ENCODE assay signal across 19 cellular contexts in genomic region chr20:35180266-35180665, GRCh38. TPM values are rescaled to one million over a fixed set of nuclear protein-coding genes. Genes with fewer than 3 reads are reported as not detected.
A peak's percentile ranks its signal among the peaks of the same experiment; 100 is the strongest.
DNase-seq lines count a peak whose midpoint lies in the region; ATAC-seq, FAIRE-seq and TF ChIP-seq lines count a peak whose summit lies in the region.
"Had no signal": no experiment of that assay in that cellular context is flagged by ENCODE, and none has a peak within 500 bp of the region (broad histone marks: within the 10 kb centered on the region; RNA-seq: fewer than 3 reads in every experiment).

No MANE protein-coding gene starts in this region.

- no peak overlapping the region for H3K4me2 ChIP-seq in HepG2 (ENCODE audit: low read depth, low read length)
- no peak overlapping the region for H3K4me2 ChIP-seq in osteoblast (ENCODE audit: insufficient read depth, low read length)
- H3K4me2 ChIP-seq in OCI-LY7 (ENCODE audit: low read length) = no peak overlapping the region
- H3K4me2 ChIP-seq: GM23338 had no signal

- no peak overlapping the region for H3K4me3 ChIP-seq in HepG2 (replicated peaks in 1 of 3; ENCODE audit: insufficient read depth in 1 of 3, low read depth in 2 of 3, low read length in 3 of 3)
- H3K4me3 ChIP-seq in osteoblast (ENCODE audit: insufficient read depth, low read length) = no peak overlapping the region
- H3K4me3 ChIP-seq in OCI-LY7 (ENCODE audit: low read depth, low read length, poor library complexity, severe bottlenecking) = no peak overlapping the region
- H3K4me3 ChIP-seq: GM23338 had no signal

- no peak for TF ChIP-seq EP300 in HepG2 (IDR thresholded peaks at IDR 0.05; ENCODE audit: low read depth in 2 of 2, low read length in 2 of 2)
- TF ChIP-seq EP300 in HepG2 (CRISPR knock-in tag; IDR thresholded peaks at IDR 0.05; ENCODE audit: borderline replicate concordance) = no peak

- TF ChIP-seq CTCF in HepG2 (CRISPR knock-in tag; IDR thresholded peaks at IDR 0.05) (no peak), osteoblast (IDR thresholded peaks at IDR 0.05; ENCODE audit: extremely low read depth, low read depth, low read length) (no peak), OCI-LY7 (conservative IDR thresholded peaks at IDR 0.05; ENCODE audit: low read length) (no peak)

- WGBS in HepG2 (ENCODE audit: low lambda C conversion rate) = 75% methylated on average over 5 of the region's 5 CpGs

- H3K9me3 ChIP-seq in HepG2 (ENCODE audit: low read length) (no peaks in the 10 kb centered on the region), osteoblast (ENCODE audit: low read depth, low read length) (no peaks in the 10 kb centered on the region), OCI-LY7 (ENCODE audit: low read length) (no peaks in the 10 kb centered on the region)

- TF ChIP-seq RAD21 in HepG2 (CRISPR knock-in tag; IDR thresholded peaks at IDR 0.05) = no peak

- peak; percentile 51 for DNase-seq in cerebellar cortex (ENCODE audit: low spot score)
- DNase-seq in HepG2 (ENCODE audit: low spot score) = no peak
- peak; percentile 54 for DNase-seq in osteoblast (ENCODE audit: insufficient read length, low spot score, missing footprints)
- no peak for DNase-seq in COLO668 (lab: John Stamatoyannopoulos, UW; ENCODE audit: unreplicated experiment)
- DNase-seq in OCI-LY7 (ENCODE audit: low spot score) = no peak
- DNase-seq: C1 segment of cervical spinal cord; CD4-positive, alpha-beta memory T cell; DMS 273 treated with DMSO at 0.1 percent for 48 hours; DMS79; EL; GF-D8; H9 had no signal

- no peak for ATAC-seq in HepG2
- no peak for ATAC-seq in HG03175 (IDR thresholded peaks at IDR 0.05; ENCODE audit: unreplicated experiment)
- ATAC-seq: GM23338, HCT116 had no signal

- POLR2A ChIA-PET in HepG2 (lab: Yijun Ruan, JAX) = interaction anchor here (0.9 kb wide), 1 partner anchor 33 kb away, joined by 3 read pairs; the partner anchor contains the start of gene EDEM2
- POLR2A ChIA-PET in OCI-LY7 (lab: Charles Lee) = interaction anchor here (0.6 to 0.7 kb wide), 2 partner anchors 13 to 349 kb away, joined by 3 to 4 read pairs; partner anchors contain the start of gene C20orf173

- H3K36me3 ChIP-seq in HepG2 (replicated peaks in 1 of 2; ENCODE audit: control insufficient read depth in 1 of 2, insufficient read depth in 2 of 2, low read length in 2 of 2) (no peaks in the 10 kb centered on the region), osteoblast (ENCODE audit: insufficient read depth, low read length) (peaks cover 8% of the 10 kb centered on the region), OCI-LY7 (ENCODE audit: insufficient read depth, low read length) (no peaks in the 10 kb centered on the region)

- FAIRE-seq in G401.6 (lab: Jason Lieb, UNC) (peak; percentile 82), HepG2 (lab: Jason Lieb, UNC) (no peak)
- FAIRE-seq: D721Med, GM12891, GM18507 had no signal

- no peak overlapping the region for H3K9ac ChIP-seq in HepG2 (ENCODE audit: insufficient read depth, low read depth, low read length)

- H3K27ac ChIP-seq in HepG2 (ENCODE audit: extremely low read length, insufficient read depth, low read length) (no peak overlapping the region), osteoblast (ENCODE audit: low read depth, low read length) (no peak overlapping the region), OCI-LY7 (ENCODE audit: low read depth, low read length, poor library complexity, severe bottlenecking) (no peak overlapping the region)

- H3K4me1 ChIP-seq in HepG2 (ENCODE audit: insufficient read depth, low read length) = peaks cover 11% of the 10 kb centered on the region
- H3K4me1 ChIP-seq in osteoblast (ENCODE audit: insufficient read depth, low read length) = no peaks in the 10 kb centered on the region
- no peaks in the 10 kb centered on the region for H3K4me1 ChIP-seq in OCI-LY7 (ENCODE audit: insufficient read depth, low read length, poor library complexity, severe bottlenecking)

- CTCF ChIA-PET in HepG2 (lab: Yijun Ruan, JAX; ENCODE audit: low intra/inter-chr PET ratio, low total read pairs) = no interaction called here
- CTCF ChIA-PET in OCI-LY7 (lab: Charles Lee; ENCODE audit: unreplicated experiment) = no interaction called here

- TF ChIP-seq POLR2A in HepG2 (IDR thresholded peaks at IDR 0.05; ENCODE audit: insufficient read depth in 1 of 2, low read depth in 2 of 2, low read length in 2 of 2) = no peak

- intact Hi-C loops in HepG2 (cut with micrococcal nuclease; ENCODE audit: unreplicated experiment) (no loop called here), OCI-LY7 (cut with micrococcal nuclease; ENCODE audit: unreplicated experiment) (no loop called here)

- H3K27me3 ChIP-seq in HepG2 (ENCODE audit: control insufficient read depth in 1 of 2, insufficient read depth in 2 of 2, low read length in 2 of 2) (no peaks in the 10 kb centered on the region; a peak in 1 of 5 replicates), osteoblast (ENCODE audit: insufficient read depth, low read length) (no peaks in the 10 kb centered on the region)

- in situ Hi-C loops in HepG2 (cut with HindIII; ENCODE audit: extremely low pct_ligation_motif_present, low pct_unique_long_range_greater_than_20kb) = no loop called here

- H3K79me2 ChIP-seq in HepG2 (ENCODE audit: insufficient read depth, low read length) = no peaks in the 10 kb centered on the region
- H3K79me2 ChIP-seq in osteoblast (ENCODE audit: insufficient read depth, low read length) = no peaks in the 10 kb centered on the region
- no peaks in the 10 kb centered on the region for H3K79me2 ChIP-seq in OCI-LY7 (ENCODE audit: insufficient read depth, low read depth, low read length)

- no peaks in the 10 kb centered on the region for H3K9me2 ChIP-seq in OCI-LY7 (ENCODE audit: insufficient read depth, low read length)

- no peak overlapping the region for H2AFZ ChIP-seq in HepG2 (ENCODE audit: low read length)
- H2AFZ ChIP-seq in osteoblast (ENCODE audit: low read length) = no peak overlapping the region
- no peak overlapping the region for H2AFZ ChIP-seq in OCI-LY7 (ENCODE audit: low read length)
- H2AFZ ChIP-seq: GM23338 had no signal

- no TSS peak for BruUV-seq in HepG2 (replicated peaks; lab: Mats Ljungman, UMichigan)
- BruUV-seq in OCI-LY7 (replicated peaks; lab: Mats Ljungman, UMichigan) = no TSS peak

- H4K20me1 ChIP-seq in HepG2 (ENCODE audit: insufficient read depth, low read length) = no peaks in the 10 kb centered on the region
- H4K20me1 ChIP-seq in osteoblast (ENCODE audit: insufficient read depth, low read length) = no peaks in the 10 kb centered on the region
- no peaks in the 10 kb centered on the region for H4K20me1 ChIP-seq in OCI-LY7 (ENCODE audit: insufficient read depth, low read length)

RNA-seq across cellular contexts. Expression of gene PROCR, which starts 8.4 kb away (rescaled TPM):
- total RNA-seq in HepG2 (2016; rRNA removed; fragmentation: Illumina TruSeq; extraction: Trizol) (0.63 and 1.4 TPM in 2 replicates), osteoblast (35.9 and 38.0 TPM in 2 replicates), OCI-LY7 (2022) (not detected in 2 replicates)
- 0.61 and 0.62 TPM in 2 replicates for total RNA-seq in HepG2 (2016; cell fraction: cytosol; rRNA removed; fragmentation: Illumina TruSeq; extraction: Trizol; ENCODE audit: low read depth)
- 0.54 and 1.5 TPM in 2 replicates for total RNA-seq in HepG2 (2016; cell fraction: insoluble cytoplasmic fraction; rRNA removed; fragmentation: Illumina TruSeq; extraction: Trizol)
- total RNA-seq in HepG2 (2016; cell fraction: membrane; rRNA removed; fragmentation: Illumina TruSeq; extraction: Trizol) = 0.49 and 0.65 TPM in 2 replicates
- total RNA-seq in HepG2 (2016; cell fraction: nucleus; rRNA removed; fragmentation: Illumina TruSeq; extraction: Trizol) = 0.87 and 1.2 TPM in 2 replicates
- 1.7 and 1.9 TPM in 2 replicates for polyA plus RNA-seq in HepG2 (2011; rRNA removed)
- polyA plus RNA-seq in HepG2 (2011; cell fraction: cytosol; rRNA removed) = 1.6 and 2.1 TPM in 2 replicates
- polyA plus RNA-seq in HepG2 (2011; cell fraction: nucleus; rRNA removed) = 1.3 and 1.5 TPM in 2 replicates
- polyA plus RNA-seq in HepG2 (2012) = 1.7 and 2.1 TPM in 2 replicates
- 0.54 and 0.74 TPM in 2 replicates for polyA plus RNA-seq in HepG2 (2016; cell fraction: cytosol; fragmentation: Illumina TruSeq; extraction: Trizol; ENCODE audit: low read depth)
- 0.36 and 0.46 TPM in 2 replicates for polyA plus RNA-seq in HepG2 (2016; cell fraction: insoluble cytoplasmic fraction; fragmentation: Illumina TruSeq; extraction: Trizol; ENCODE audit: low read depth)
- 0.41 and 0.64 TPM in 2 replicates for polyA plus RNA-seq in HepG2 (2016; cell fraction: membrane; fragmentation: Illumina TruSeq; extraction: Trizol; ENCODE audit: low read depth)
- polyA plus RNA-seq in HepG2 (2016; cell fraction: nucleus; fragmentation: Illumina TruSeq; extraction: Trizol; ENCODE audit: insufficient read depth, low read depth) = 1.9 and 2.4 TPM in 2 replicates
- polyA minus RNA-seq in HepG2 (2011; rRNA and poly(A)+ RNA removed; ENCODE audit: low replicate concordance) = 1.9 and 27.7 TPM in 2 replicates
- polyA minus RNA-seq in HepG2 (2011; cell fraction: cytosol; rRNA and poly(A)+ RNA removed) = 0.88 and 1.2 TPM in 2 replicates
- 0.50 TPM in 1 of 2 replicates, not detected in the other for polyA minus RNA-seq in HepG2 (2011; cell fraction: nucleus; rRNA and poly(A)+ RNA removed)
- total RNA-seq in OCI-LY7 (2014; rRNA removed; shearing (Covaris generic)) = not detected in 2 replicates

RNA-seq across cellular contexts. Expression of gene EDEM2, which starts 33.1 kb away (rescaled TPM):
- total RNA-seq in HepG2 (2016; rRNA removed; fragmentation: Illumina TruSeq; extraction: Trizol) (26.1 and 46.9 TPM in 2 replicates), osteoblast (32.2 and 41.8 TPM in 2 replicates), OCI-LY7 (2022) (20.7 and 23.0 TPM in 2 replicates)
- total RNA-seq in HepG2 (2016; cell fraction: cytosol; rRNA removed; fragmentation: Illumina TruSeq; extraction: Trizol; ENCODE audit: low read depth) = 13.9 and 15.6 TPM in 2 replicates
- 25.6 and 48.5 TPM in 2 replicates for total RNA-seq in HepG2 (2016; cell fraction: insoluble cytoplasmic fraction; rRNA removed; fragmentation: Illumina TruSeq; extraction: Trizol)
- total RNA-seq in HepG2 (2016; cell fraction: membrane; rRNA removed; fragmentation: Illumina TruSeq; extraction: Trizol) = 27.6 and 30.5 TPM in 2 replicates
- total RNA-seq in HepG2 (2016; cell fraction: nucleus; rRNA removed; fragmentation: Illumina TruSeq; extraction: Trizol) = 36.5 and 40.3 TPM in 2 replicates
- polyA plus RNA-seq in HepG2 (2011; rRNA removed) = 33.1 and 35.6 TPM in 2 replicates
- polyA plus RNA-seq in HepG2 (2011; cell fraction: cytosol; rRNA removed) = 29.4 and 30.1 TPM in 2 replicates
- polyA plus RNA-seq in HepG2 (2011; cell fraction: nucleus; rRNA removed) = 20.5 and 25.0 TPM in 2 replicates
- polyA plus RNA-seq in HepG2 (2012) = 28.5 and 32.2 TPM in 2 replicates
- polyA plus RNA-seq in HepG2 (2016; cell fraction: cytosol; fragmentation: Illumina TruSeq; extraction: Trizol; ENCODE audit: low read depth) = 14.6 and 16.0 TPM in 2 replicates
- 23.9 and 24.8 TPM in 2 replicates for polyA plus RNA-seq in HepG2 (2016; cell fraction: insoluble cytoplasmic fraction; fragmentation: Illumina TruSeq; extraction: Trizol; ENCODE audit: low read depth)
- polyA plus RNA-seq in HepG2 (2016; cell fraction: membrane; fragmentation: Illumina TruSeq; extraction: Trizol; ENCODE audit: low read depth) = 21.0 and 21.5 TPM in 2 replicates
- polyA plus RNA-seq in HepG2 (2016; cell fraction: nucleus; fragmentation: Illumina TruSeq; extraction: Trizol; ENCODE audit: insufficient read depth, low read depth) = 57.4 and 60.1 TPM in 2 replicates
- 13.5 and 24.8 TPM in 2 replicates for polyA minus RNA-seq in HepG2 (2011; rRNA and poly(A)+ RNA removed; ENCODE audit: low replicate concordance)
- 10.6 and 16.1 TPM in 2 replicates for polyA minus RNA-seq in HepG2 (2011; cell fraction: cytosol; rRNA and poly(A)+ RNA removed)
- polyA minus RNA-seq in HepG2 (2011; cell fraction: nucleus; rRNA and poly(A)+ RNA removed) = 5.9 and 9.2 TPM in 2 replicates
- 19.1 and 19.7 TPM in 2 replicates for total RNA-seq in OCI-LY7 (2014; rRNA removed; shearing (Covaris generic))

RNA-seq across cellular contexts. Expression of gene MMP24, which starts 46.2 kb away (rescaled TPM):
- total RNA-seq in HepG2 (2016; rRNA removed; fragmentation: Illumina TruSeq; extraction: Trizol) = 0.28 and 0.35 TPM in 2 replicates
- total RNA-seq in HepG2 (2016; cell fraction: cytosol; rRNA removed; fragmentation: Illumina TruSeq; extraction: Trizol; ENCODE audit: low read depth) = 0.10 and 0.18 TPM in 2 replicates
- 0.22 and 0.30 TPM in 2 replicates for total RNA-seq in HepG2 (2016; cell fraction: insoluble cytoplasmic fraction; rRNA removed; fragmentation: Illumina TruSeq; extraction: Trizol)
- total RNA-seq in HepG2 (2016; cell fraction: membrane; rRNA removed; fragmentation: Illumina TruSeq; extraction: Trizol) = 0.31 and 0.43 TPM in 2 replicates
- 0.12 and 0.16 TPM in 2 replicates for total RNA-seq in HepG2 (2016; cell fraction: nucleus; rRNA removed; fragmentation: Illumina TruSeq; extraction: Trizol)
- polyA plus RNA-seq in HepG2 (2011; rRNA removed) = 0.29 and 0.43 TPM in 2 replicates
- polyA plus RNA-seq in HepG2 (2011; cell fraction: cytosol; rRNA removed) = 0.38 and 0.40 TPM in 2 replicates
- 0.56 and 0.59 TPM in 2 replicates for polyA plus RNA-seq in HepG2 (2011; cell fraction: nucleus; rRNA removed)
- polyA plus RNA-seq in HepG2 (2012) = 0.32 and 0.33 TPM in 2 replicates
- 0.06 and 0.07 TPM in 2 replicates for polyA plus RNA-seq in HepG2 (2016; cell fraction: cytosol; fragmentation: Illumina TruSeq; extraction: Trizol; ENCODE audit: low read depth)
- 0.16 and 0.24 TPM in 2 replicates for polyA plus RNA-seq in HepG2 (2016; cell fraction: insoluble cytoplasmic fraction; fragmentation: Illumina TruSeq; extraction: Trizol; ENCODE audit: low read depth)
- 0.21 and 0.23 TPM in 2 replicates for polyA plus RNA-seq in HepG2 (2016; cell fraction: membrane; fragmentation: Illumina TruSeq; extraction: Trizol; ENCODE audit: low read depth)
- 0.23 and 0.37 TPM in 2 replicates for polyA plus RNA-seq in HepG2 (2016; cell fraction: nucleus; fragmentation: Illumina TruSeq; extraction: Trizol; ENCODE audit: insufficient read depth, low read depth)
- polyA minus RNA-seq in HepG2 (2011; rRNA and poly(A)+ RNA removed; ENCODE audit: low replicate concordance) = 0.54 and 0.76 TPM in 2 replicates
- 0.26 TPM in 1 of 2 replicates, not detected in the other for polyA minus RNA-seq in HepG2 (2011; cell fraction: cytosol; rRNA and poly(A)+ RNA removed)
- polyA minus RNA-seq in HepG2 (2011; cell fraction: nucleus; rRNA and poly(A)+ RNA removed) = 0.26 and 0.37 TPM in 2 replicates
- 0.88 and 1.1 TPM in 2 replicates for total RNA-seq in osteoblast
- total RNA-seq in OCI-LY7 (2014; rRNA removed; shearing (Covaris generic)) = not detected in 2 replicates
- not detected in 2 replicates for total RNA-seq in OCI-LY7 (2022)

Comparison
In these comparisons a context has a peak if more than half of its experiments do, and no peak if none do; other contexts are left out.
1. DNase-seq: peak in cerebellar cortex (single experiment) and osteoblast (single experiment); none in HepG2 (single experiment), COLO668 (single experiment) and OCI-LY7 (single experiment).
2. RNA of gene PROCR, which starts 8.4 kb away (total RNA-seq): 35.9 to 38.0 TPM in osteoblast; 0.49 to 1.5 TPM in HepG2 and not detected in OCI-LY7; every median in the first group is over 10 times any median in the second.